In genomic region chr18:47143153-47143552, GRCh38 we compare ENCODE assay signal across 19 cellular contexts. TPM values are rescaled to one million over a fixed set of nuclear protein-coding genes. Genes with fewer than 3 reads are reported as not detected.
A peak's percentile ranks its signal among the peaks of the same experiment; 100 is the strongest.
DNase-seq lines count a peak whose midpoint lies in the region; ATAC-seq, FAIRE-seq and TF ChIP-seq lines count a peak whose summit lies in the region.
"Had no signal": no experiment of that assay in that cellular context is flagged by ENCODE, and none has a peak within 500 bp of the region (broad histone marks: within the 10 kb centered on the region; RNA-seq: fewer than 3 reads in every experiment).

No MANE protein-coding gene starts in this region.

- no peaks in the 10 kb centered on the region for H3K9me3 ChIP-seq in cardiac muscle cell (ENCODE audit: low read depth)
- H3K9me3 ChIP-seq in right atrium auricular region: no peaks in the 10 kb centered on the region
- H3K9me3 ChIP-seq in IMR-90 (ENCODE audit: control insufficient read depth, insufficient read depth, low read length): no peaks in the 10 kb centered on the region
- no peaks in the 10 kb centered on the region for H3K9me3 ChIP-seq in K562 (replicated peaks; ENCODE audit: control insufficient read depth, insufficient read depth, low read depth, low read length)
- H3K9me3 ChIP-seq in trophoblast cell (ENCODE audit: insufficient read depth, low read depth, low read length): no peaks in the 10 kb centered on the region
- H3K9me3 ChIP-seq: A549, Caco-2 had no signal

- no peak for ATAC-seq in IMR-90 (ENCODE audit: low read depth)
- no peak for ATAC-seq in K562
- ATAC-seq in GM21786 (IDR thresholded peaks at IDR 0.05; ENCODE audit: unreplicated experiment): no peak
- no peak for ATAC-seq in HG03045 (IDR thresholded peaks at IDR 0.05; ENCODE audit: unreplicated experiment)
- ATAC-seq: A549; CD8-positive, alpha-beta T cell had no signal

- H3K9ac ChIP-seq in IMR-90 (ENCODE audit: low read depth, low read length) (no peak overlapping the region), K562 (ENCODE audit: insufficient read depth in 1 of 2, low read depth in 2 of 2, low read length in 2 of 2) (no peak overlapping the region), trophoblast cell (ENCODE audit: low read length) (no peak overlapping the region)
- H3K9ac ChIP-seq: BLaER1 treated with 17β-estradiol and CSF1 and Interleukin-3, amounts not matched to agents 10 nM and 100 nM had no signal

- CTCF ChIA-PET in IMR-90 (lab: Yijun Ruan, JAX) (no interaction called here), K562 (lab: Yijun Ruan, JAX; ENCODE audit: low intra/inter-chr PET ratio) (no interaction called here)

- H3K4ac ChIP-seq in IMR-90 (ENCODE audit: low read depth, low read length) (no peak overlapping the region), trophoblast cell (ENCODE audit: low read depth, low read length) (peak overlapping the region; percentile 62)

- DNase-seq in cardiac muscle cell (ENCODE audit: low read depth in 1 of 2, low spot score in 1 of 2): no peak
- no peak for DNase-seq in right atrium auricular region (ENCODE audit: low spot score)
- no peak for DNase-seq in IMR-90
- no peak for DNase-seq in K562 (ENCODE audit: extremely low read depth in 1 of 4, low spot score in 3 of 4)
- no peak for DNase-seq in trophoblast cell
- DNase-seq: AML-193; Caco-2; Calu3; CD4-positive, alpha-beta T cell; CD8-positive, alpha-beta T cell; DMS79 treated with DMSO at 0.1 percent for 48 hours; GF-D8 had no signal

- FAIRE-seq in K562 (lab: Jason Lieb, UNC): no peak
- FAIRE-seq: A549, GM12891 had no signal

- no peak overlapping the region for H2BK120ac ChIP-seq in IMR-90 (ENCODE audit: low read depth, low read length)
- no peak overlapping the region for H2BK120ac ChIP-seq in trophoblast cell (ENCODE audit: insufficient read depth, low read length, poor library complexity)

- H3K23ac ChIP-seq in IMR-90 (ENCODE audit: low read depth, low read length) (no peak overlapping the region), trophoblast cell (ENCODE audit: low read length) (no peak overlapping the region)

- POLR2A ChIA-PET in IMR-90 (lab: Charles Lee; ENCODE audit: unreplicated experiment): no interaction called here
- POLR2A ChIA-PET in K562 (lab: Yijun Ruan, JAX): no interaction called here

- H3K36me3 ChIP-seq in cardiac muscle cell (no peaks in the 10 kb centered on the region), right atrium auricular region (no peaks in the 10 kb centered on the region), IMR-90 (ENCODE audit: control insufficient read depth, insufficient read depth, low read length) (0 out of 2 replicates have a peak, but pooled peaks cover 1% of the 10 kb centered on the region), K562 (ENCODE audit: control insufficient read depth, insufficient read depth, low read length) (peaks cover 6% of the 10 kb centered on the region; the same call in 2 of the 3 replicates), trophoblast cell (ENCODE audit: control insufficient read depth in 1 of 2, insufficient read depth in 2 of 2, low read length in 2 of 2) (no peaks in the 10 kb centered on the region)

- H3K18ac ChIP-seq in IMR-90 (ENCODE audit: low read depth, low read length) (no peak overlapping the region), trophoblast cell (ENCODE audit: low read length) (no peak overlapping the region)

- H4K12ac ChIP-seq in trophoblast cell (ENCODE audit: low read depth, low read length): no peak overlapping the region

- H3K4me3 ChIP-seq in cardiac muscle cell: no peak overlapping the region
- H3K4me3 ChIP-seq in right atrium auricular region: no peak overlapping the region
- H3K4me3 ChIP-seq in IMR-90 (ENCODE audit: insufficient read depth, low read depth, low read length): no peak overlapping the region
- H3K4me3 ChIP-seq in K562: no peak overlapping the region
- no peak overlapping the region for H3K4me3 ChIP-seq in trophoblast cell (ENCODE audit: low read depth, low read length)
- H3K4me3 ChIP-seq: A549; BLaER1 treated with 17β-estradiol and CSF1 and Interleukin-3, amounts not matched to agents 10 nM and 100 nM had no signal

- H3K27me3 ChIP-seq in cardiac muscle cell: no peaks in the 10 kb centered on the region
- H3K27me3 ChIP-seq in right atrium auricular region: no peaks in the 10 kb centered on the region
- H3K27me3 ChIP-seq in IMR-90 (ENCODE audit: control insufficient read depth, insufficient read depth, low read length): no peaks in the 10 kb centered on the region
- H3K27me3 ChIP-seq in K562 (ENCODE audit: control insufficient read depth in 2 of 2, insufficient read depth in 2 of 2, low read length in 2 of 2): no peaks in the 10 kb centered on the region
- no peaks in the 10 kb centered on the region for H3K27me3 ChIP-seq in trophoblast cell (ENCODE audit: insufficient read depth, low read length)
- H3K27me3 ChIP-seq: BLaER1 treated with 17β-estradiol and CSF1 and Interleukin-3, amounts not matched to agents 10 nM and 100 nM had no signal

- TF ChIP-seq EP300 in K562 (IDR thresholded peaks at IDR 0.05; ENCODE audit: low read length): no peak

- dilution Hi-C loops in IMR-90 (cut with HindIII; ENCODE audit: low sequenced_read_pairs, unreplicated experiment): no loop called here

- TF ChIP-seq RAD21 in IMR-90 (IDR thresholded peaks at IDR 0.05; ENCODE audit: low read length) (no peak), K562 (CRISPR knock-in tag; conservative IDR thresholded peaks at IDR 0.05 in 1 of 2, IDR thresholded peaks at IDR 0.05 in 1 of 2) (no peak)

- peak overlapping the region; percentile 83 for H3K27ac ChIP-seq in cardiac muscle cell
- H3K27ac ChIP-seq in right atrium auricular region: no peak overlapping the region
- H3K27ac ChIP-seq in IMR-90 (ENCODE audit: insufficient read depth, low read length): no peak overlapping the region
- H3K27ac ChIP-seq in K562 (ENCODE audit: extremely low read depth, low read depth, low read length): no peak overlapping the region
- H3K27ac ChIP-seq in trophoblast cell (ENCODE audit: low read depth, low read length): no peak overlapping the region
- H3K27ac ChIP-seq: 22Rv1; A549; BLaER1 treated with 17β-estradiol and CSF1 and Interleukin-3, amounts not matched to agents 10 nM and 100 nM; C4-2B had no signal

- BruUV-seq in IMR-90 (replicated peaks; lab: Mats Ljungman, UMichigan) (no TSS peak), K562 (replicated peaks; lab: Mats Ljungman, UMichigan) (no TSS peak)

- peaks cover 74% of the 10 kb centered on the region for H3K79me2 ChIP-seq in K562 (ENCODE audit: control insufficient read depth, insufficient read depth, low read length)
- H3K79me2 ChIP-seq in trophoblast cell (ENCODE audit: control insufficient read depth, insufficient read depth, low read length, poor library complexity): no peaks in the 10 kb centered on the region

- no peak overlapping the region for H4K91ac ChIP-seq in IMR-90 (ENCODE audit: insufficient read depth, low read depth, low read length)
- H4K91ac ChIP-seq in trophoblast cell (ENCODE audit: low read depth, low read length): no peak overlapping the region

- H3K14ac ChIP-seq in IMR-90 (replicated peaks; ENCODE audit: low read depth, low read length): no peak overlapping the region
- no peak overlapping the region for H3K14ac ChIP-seq in trophoblast cell (ENCODE audit: low read length)

- H4K5ac ChIP-seq in IMR-90 (ENCODE audit: low read depth, low read length): no peak overlapping the region

- TF ChIP-seq CTCF in cardiac muscle cell (IDR thresholded peaks at IDR 0.05; ENCODE audit: low read depth, low read length): no peak
- no peak for TF ChIP-seq CTCF in right atrium auricular region (IDR thresholded peaks at IDR 0.05)
- no peak for TF ChIP-seq CTCF in IMR-90 (conservative IDR thresholded peaks at IDR 0.05; ENCODE audit: low read depth, low read length)
- TF ChIP-seq CTCF in K562 (IDR thresholded peaks at IDR 0.05 in 2 of 3, conservative IDR thresholded peaks at IDR 0.05 in 1 of 3; ENCODE audit: insufficient read depth in 2 of 3, low read depth in 1 of 3, low read length in 3 of 3): no peak

- peaks cover 20% of the 10 kb centered on the region for H3K4me1 ChIP-seq in cardiac muscle cell (ENCODE audit: low read depth)
- peaks cover 0 to 10% of the 10 kb centered on the region in 2 donors for H3K4me1 ChIP-seq in right atrium auricular region
- no peaks in the 10 kb centered on the region for H3K4me1 ChIP-seq in IMR-90 (ENCODE audit: control insufficient read depth, insufficient read depth, low read length)
- peaks cover 0 to 15% of the 10 kb centered on the region in 2 experiments; a peak in 3 of 5 replicates for H3K4me1 ChIP-seq in K562 (replicated peaks in 1 of 2; ENCODE audit: control insufficient read depth in 2 of 2, insufficient read depth in 2 of 2, low read length in 2 of 2)
- peaks cover 2 to 5% of the 10 kb centered on the region in 2 experiments for H3K4me1 ChIP-seq in trophoblast cell (ENCODE audit: control insufficient read depth in 1 of 2, insufficient read depth in 2 of 2, low read length in 2 of 2)
- H3K4me1 ChIP-seq: A549, Caco-2 had no signal

- H2AFZ ChIP-seq in IMR-90 (replicated peaks; ENCODE audit: low read length, poor library complexity): no peak overlapping the region
- H2AFZ ChIP-seq in K562 (ENCODE audit: low read depth, low read length): no peak overlapping the region
- H2AFZ ChIP-seq in trophoblast cell (ENCODE audit: insufficient read depth, low read length, poor library complexity): no peak overlapping the region

- no peak overlapping the region for H2BK15ac ChIP-seq in IMR-90 (ENCODE audit: low read depth, low read length)

- no peak overlapping the region for H2BK12ac ChIP-seq in trophoblast cell (ENCODE audit: low read length)

- TF ChIP-seq POLR2A in IMR-90 (IDR thresholded peaks at IDR 0.05; ENCODE audit: low read depth, low read length) (no peak), K562 (conservative IDR thresholded peaks at IDR 0.05) (no peak)

- peaks cover 13 to 37% of the 10 kb centered on the region in 2 experiments for H3K79me1 ChIP-seq in IMR-90 (ENCODE audit: low read depth in 1 of 2, low read length in 2 of 2)
- H3K79me1 ChIP-seq in trophoblast cell (ENCODE audit: low read length): no peaks in the 10 kb centered on the region

- H4K8ac ChIP-seq in IMR-90 (ENCODE audit: low read depth in 2 of 2, low read length in 2 of 2) (no peak overlapping the region), trophoblast cell (ENCODE audit: low read depth, low read length) (no peak overlapping the region)

- H2AK9ac ChIP-seq in IMR-90 (replicated peaks; ENCODE audit: low read depth, low read length, poor library complexity): no peak overlapping the region

- H2BK5ac ChIP-seq in IMR-90 (ENCODE audit: low read depth, low read length, poor library complexity, severe bottlenecking) (no peak overlapping the region), trophoblast cell (ENCODE audit: low read depth, low read length, poor library complexity) (no peak overlapping the region)

- in situ Hi-C loops in IMR-90 (cut with MboI; ENCODE audit: low sequenced_read_pairs): no loop called here
- in situ Hi-C loops in K562 (cut with MboI): no loop called here

- no peak overlapping the region for H3K56ac ChIP-seq in IMR-90 (ENCODE audit: extremely low read depth, insufficient read depth, low read length)

- H3K4me2 ChIP-seq in IMR-90 (ENCODE audit: low read depth, low read length) (no peak overlapping the region), K562 (ENCODE audit: insufficient read depth, low read length) (no peak overlapping the region), trophoblast cell (ENCODE audit: low read length) (no peak overlapping the region)
- H3K4me2 ChIP-seq: A549; BLaER1 treated with 17β-estradiol and CSF1 and Interleukin-3, amounts not matched to agents 10 nM and 100 nM had no signal

- WGBS in IMR-90 (ENCODE audit: extremely low coverage in 2 of 2, insufficient read length in 1 of 2), 2 experiments: no CpG with 5 or more reads among the region's 5 CpGs
- 95% methylated on average over 5 of the region's 5 CpGs for WGBS in K562 (ENCODE audit: insufficient coverage, low coverage, missing lambda C conversion rate)
- WGBS in trophoblast cell (ENCODE audit: extremely low coverage, insufficient coverage, insufficient read length): no CpG with 5 or more reads among the region's 5 CpGs

- H3K9me1 ChIP-seq in IMR-90 (ENCODE audit: insufficient read depth, low read length): peaks cover 5% of the 10 kb centered on the region; the same call in 1 of the 2 replicates
- H3K9me1 ChIP-seq in K562 (ENCODE audit: control insufficient read depth, insufficient read depth, low read length): no peaks in the 10 kb centered on the region

- H2AK5ac ChIP-seq in IMR-90 (ENCODE audit: low read depth, low read length) (no peak overlapping the region), trophoblast cell (ENCODE audit: low read length) (no peak overlapping the region)

- intact Hi-C loops in IMR-90 (cut with micrococcal nuclease) (no loop called here), K562 (cut with micrococcal nuclease) (no loop called here)

- H2BK20ac ChIP-seq in IMR-90 (ENCODE audit: low read depth, low read length): no peak overlapping the region

- 0 out of 2 replicates have a peak, but pooled peaks cover 5% of the 10 kb centered on the region for H4K20me1 ChIP-seq in IMR-90 (ENCODE audit: insufficient read depth, low read length)
- H4K20me1 ChIP-seq in K562 (replicated peaks; ENCODE audit: control insufficient read depth, insufficient read depth, low read length): peaks cover 4% of the 10 kb centered on the region; the same call in 1 of the 2 replicates

RNA-seq across cellular contexts. Expression of gene HDHD2, which starts 7.1 kb away (rescaled TPM):
- total RNA-seq in cardiac muscle cell: 40.8 and 55.4 TPM in 2 replicates
- 91.0 and 92.5 TPM in 2 replicates for polyA plus RNA-seq in cardiac muscle cell
- total RNA-seq in right atrium auricular region: 10 to 100 TPM; 15.7 to 36.0 TPM
- 16.7 and 18.6 TPM in 2 replicates for total RNA-seq in IMR-90 (2012; rRNA removed)
- polyA plus RNA-seq in IMR-90 (2012; rRNA removed): 7.2 TPM in 2 replicates
- 5.4 and 6.5 TPM in 2 replicates for polyA plus RNA-seq in IMR-90 (2012; cell fraction: cytosol; rRNA removed)
- polyA plus RNA-seq in IMR-90 (2012; cell fraction: nucleus; rRNA removed; ENCODE audit: low replicate concordance): 2.3 and 11.3 TPM in 2 replicates
- total RNA-seq in K562 (2011; cell fraction: chromatin; rRNA removed; ENCODE audit: low replicate concordance): 21.0 and 26.6 TPM in 2 replicates
- 4.5 and 8.7 TPM in 2 replicates for total RNA-seq in K562 (2011; cell fraction: nucleolus; rRNA removed)
- 15.3 and 17.5 TPM in 2 replicates for total RNA-seq in K562 (2011; cell fraction: nucleoplasm; rRNA removed)
- total RNA-seq in K562 (2014; rRNA removed): 12.4 and 14.6 TPM in 2 replicates
- total RNA-seq in K562 (2014; rRNA removed; fragmentation: Illumina TruSeq; extraction: Trizol): 21.5 TPM in 2 replicates
- total RNA-seq in K562 (2015; rRNA removed; fragmentation: Illumina TruSeq; extraction: Trizol): 17.0 and 17.5 TPM in 2 replicates
- 24.8 and 25.9 TPM in 2 replicates for total RNA-seq in K562 (2021)
- 16.9 and 22.6 TPM in 2 replicates for polyA plus RNA-seq in K562 (2011; rRNA removed)
- polyA plus RNA-seq in K562 (2011; cell fraction: cytosol; rRNA removed): 6.7 and 10.2 TPM in 2 replicates
- 18.6 and 22.7 TPM in 2 replicates for polyA plus RNA-seq in K562 (2011; cell fraction: nucleus; rRNA removed)
- 25.9 and 35.5 TPM in 2 replicates for polyA plus RNA-seq in K562 (2012)
- polyA plus RNA-seq in K562 (2014; fragmentation: Illumina TruSeq; extraction: Trizol): 22.0 and 25.2 TPM in 2 replicates
- 10 to 100 TPM in 1 of 2 experiments, 1 to 10 TPM in 1; 6.8 to 22.8 TPM for polyA plus RNA-seq in K562 (2014; fragmentation: Nextera tagmentation; extraction: Ambion mirVana)
- 10.7 and 15.9 TPM in 2 replicates for polyA plus RNA-seq in K562 (2014; rRNA removed)
- polyA minus RNA-seq in K562 (2011; rRNA and poly(A)+ RNA removed): 15.3 and 27.3 TPM in 2 replicates
- polyA minus RNA-seq in K562 (2011; cell fraction: cytosol; rRNA and poly(A)+ RNA removed): 11.0 and 13.3 TPM in 2 replicates
- polyA minus RNA-seq in K562 (2011; cell fraction: nucleus; rRNA and poly(A)+ RNA removed): 9.0 and 18.8 TPM in 2 replicates
- 13.6 and 14.9 TPM in 2 replicates for polyA plus RNA-seq in trophoblast cell (2013)

RNA-seq across cellular contexts. Expression of gene IER3IP1, which starts 33.0 kb away (rescaled TPM):
- total RNA-seq in cardiac muscle cell (8.2 and 14.6 TPM in 2 replicates), right atrium auricular region (10 to 100 TPM in 1 of 2 donors, 1 to 10 TPM in 1; 9.7 to 15.5 TPM), IMR-90 (2012; rRNA removed) (7.0 and 19.7 TPM in 2 replicates), K562 (2014; rRNA removed) (37.3 and 48.4 TPM in 2 replicates), K562 (2014; rRNA removed; fragmentation: Illumina TruSeq; extraction: Trizol) (16.9 and 17.9 TPM in 2 replicates), K562 (2015; rRNA removed; fragmentation: Illumina TruSeq; extraction: Trizol) (18.9 and 21.4 TPM in 2 replicates), K562 (2021) (9.0 and 10.0 TPM in 2 replicates)
- polyA plus RNA-seq in cardiac muscle cell (32.1 and 34.3 TPM in 2 replicates), IMR-90 (2012; rRNA removed) (10.9 and 11.7 TPM in 2 replicates), K562 (2011; rRNA removed) (12.3 and 15.3 TPM in 2 replicates), K562 (2014; fragmentation: Illumina TruSeq; extraction: Trizol) (12.0 and 12.6 TPM in 2 replicates), K562 (2014; fragmentation: Nextera tagmentation; extraction: Ambion mirVana) (10 to 100 TPM; 29.3 to 38.2 TPM), K562 (2014; rRNA removed) (19.9 and 37.2 TPM in 2 replicates)
- polyA plus RNA-seq in IMR-90 (2012; cell fraction: cytosol; rRNA removed): 3.4 and 4.6 TPM in 2 replicates
- 0.59 and 4.0 TPM in 2 replicates for polyA plus RNA-seq in IMR-90 (2012; cell fraction: nucleus; rRNA removed; ENCODE audit: low replicate concordance)
- total RNA-seq in K562 (2011; cell fraction: chromatin; rRNA removed; ENCODE audit: low replicate concordance): 5.3 and 11.3 TPM in 2 replicates
- 5.0 and 8.8 TPM in 2 replicates for total RNA-seq in K562 (2011; cell fraction: nucleolus; rRNA removed)
- total RNA-seq in K562 (2011; cell fraction: nucleoplasm; rRNA removed): 10.6 and 18.6 TPM in 2 replicates
- polyA plus RNA-seq in K562 (2011; cell fraction: cytosol; rRNA removed): 3.3 and 7.4 TPM in 2 replicates
- polyA plus RNA-seq in K562 (2011; cell fraction: nucleus; rRNA removed): 10.8 and 14.3 TPM in 2 replicates
- 13.7 and 25.0 TPM in 2 replicates for polyA plus RNA-seq in K562 (2012)
- polyA minus RNA-seq in K562 (2011; rRNA and poly(A)+ RNA removed): 6.3 and 7.5 TPM in 2 replicates
- polyA minus RNA-seq in K562 (2011; cell fraction: cytosol; rRNA and poly(A)+ RNA removed): 1.9 and 3.0 TPM in 2 replicates
- 3.0 and 4.1 TPM in 2 replicates for polyA minus RNA-seq in K562 (2011; cell fraction: nucleus; rRNA and poly(A)+ RNA removed)
- 21.2 and 21.5 TPM in 2 replicates for polyA plus RNA-seq in trophoblast cell (2013)
